ENCODE assay signal across 17 cellular contexts in the genomic region with DNA sequence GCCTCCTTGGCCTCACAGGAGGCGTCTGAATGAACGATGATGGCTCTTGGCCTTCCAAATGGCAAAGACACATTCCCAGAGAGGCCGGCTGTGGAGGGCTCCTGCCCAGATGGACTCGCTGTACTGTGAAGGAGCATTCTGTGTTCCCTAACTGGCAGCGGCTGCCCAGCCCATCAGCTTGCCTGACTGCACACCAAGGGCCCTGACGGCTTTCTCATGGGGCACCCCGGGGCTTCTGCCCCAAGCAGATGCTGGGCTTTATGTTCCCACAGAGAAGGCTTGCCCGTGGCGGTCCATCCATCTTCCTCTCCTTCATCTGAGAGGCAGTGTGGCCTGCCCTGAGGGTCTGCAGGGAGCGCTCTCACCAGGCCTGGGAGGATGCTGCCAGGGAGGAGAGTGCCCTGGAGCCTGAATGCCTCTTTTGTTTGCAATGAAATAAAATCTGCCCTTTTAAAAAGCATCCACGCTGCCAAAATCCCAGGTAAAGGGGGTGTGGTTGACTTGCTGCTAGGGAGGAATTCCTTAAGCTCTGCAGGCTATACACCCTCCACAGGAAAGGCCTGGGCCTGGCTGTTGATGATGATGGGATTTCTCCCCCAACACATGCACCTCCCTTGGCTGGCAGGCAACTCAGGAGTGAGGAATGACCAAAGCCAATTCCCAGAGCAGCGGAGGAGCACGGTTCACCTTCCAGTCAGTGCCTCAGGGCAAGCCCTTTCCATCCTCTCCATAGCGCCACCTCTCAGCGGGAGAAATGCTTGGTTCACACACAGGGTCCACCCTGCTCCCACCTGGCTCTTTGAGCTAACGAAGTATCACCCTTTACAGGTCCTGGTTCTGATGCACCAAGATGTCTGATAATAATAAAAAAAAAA.
DNase-seq lines count a peak whose midpoint lies in the region; ATAC-seq and TF ChIP-seq lines count a peak whose summit lies in the region.
"Had no signal": no experiment of that assay in that cellular context is flagged by ENCODE, and none has a peak within 500 bp of the region (broad histone marks: within the 10 kb centered on the region; RNA-seq: fewer than 3 reads in every experiment).

No MANE protein-coding gene starts in this region.

- intact Hi-C loops in vagina (cut with DNase I): no loop called here

- peaks cover 33% of the 10 kb centered on the region for H3K4me1 ChIP-seq in vagina
- H3K4me1 ChIP-seq: parathyroid adenoma had no signal

- ATAC-seq in HG02759 (IDR thresholded peaks at IDR 0.05; ENCODE audit: unreplicated experiment): no peak
- ATAC-seq: activated naive CD8-positive, alpha-beta T cell treated with anti-CD3 and anti-CD28 coated beads, Interleukin-2, amount 50 U/mL, for 24 hours; heart left ventricle; stimulated activated naive CD8-positive, alpha-beta T cell treated with anti-CD3 and anti-CD28 coated beads, Interleukin-15, amount 100 ng/mL, for 72 hours had no signal

- no peaks in the 10 kb centered on the region for H3K9me3 ChIP-seq in vagina
- H3K9me3 ChIP-seq: heart left ventricle had no signal

- no peak for TF ChIP-seq POLR2A in vagina (IDR thresholded peaks at IDR 0.05)

- no peak for TF ChIP-seq CTCF in vagina (IDR thresholded peaks at IDR 0.05)

- H3K36me3 ChIP-seq in vagina: no peaks in the 10 kb centered on the region
- H3K36me3 ChIP-seq: heart left ventricle had no signal

- DNase-seq in NCI-H82 (lab: John Stamatoyannopoulos, UW) (peak; percentile 23), NCI-H82 treated with DMSO at 0.1 percent for 48 hours (lab: John Stamatoyannopoulos, UW; ENCODE audit: unreplicated experiment) (no peak), NCI-H2196 (lab: John Stamatoyannopoulos, UW; ENCODE audit: unreplicated experiment) (peak; percentile 30), cerebellar cortex (ENCODE audit: low spot score) (peak; percentile 91), retina (peak; percentile 73), vagina (ENCODE audit: extremely low spot score in 2 of 2) (no peak)
- DNase-seq in stimulated activated CD8-positive, alpha-beta memory T cell treated with anti-CD3 and anti-CD28 coated beads, Interleukin-4, amount 100 ng/mL, for 48 hours: no peak
- DNase-seq: activated CD4-positive, alpha-beta T cell treated with anti-CD3 and anti-CD28 coated beads for 48 hours; activated naive CD8-positive, alpha-beta T cell treated with anti-CD3 and anti-CD28 coated beads, Interleukin-2, amount 50 U/mL, for 24 hours; activated T-cell treated with anti-CD3 and anti-CD28 coated beads, Interleukin-2, amount 50 U/mL, for 1 hour; Calu3; heart left ventricle; NCI-H524 treated with DMSO at 0.1 percent for 48 hours; stimulated activated naive CD8-positive, alpha-beta T cell treated with anti-CD3 and anti-CD28 coated beads, Interleukin-15, amount 100 ng/mL, for 72 hours had no signal

- H3K27me3 ChIP-seq in vagina: no peaks in the 10 kb centered on the region
- H3K27me3 ChIP-seq: heart left ventricle had no signal

- H3K27ac ChIP-seq in vagina: no peak overlapping the region
- H3K27ac ChIP-seq: heart left ventricle, parathyroid adenoma, RWPE1 had no signal

- H3K4me3 ChIP-seq in vagina: no peak overlapping the region
- H3K4me3 ChIP-seq: heart left ventricle had no signal

Comparison
In these comparisons a context has a peak if more than half of its experiments do, and no peak if none do; other contexts are left out.
1. DNase-seq: peak in NCI-H82 (single experiment), NCI-H2196 (single experiment), cerebellar cortex (single experiment) and retina (single experiment); none in NCI-H82 treated with DMSO at 0.1 percent for 48 hours (single experiment), vagina (0 of 2) and stimulated activated CD8-positive, alpha-beta memory T cell treated with anti-CD3 and anti-CD28 coated beads, Interleukin-4, amount 100 ng/mL, for 48 hours (single experiment).